Comparison of ENCODE assay signal across 6 cellular contexts in the genomic region with DNA sequence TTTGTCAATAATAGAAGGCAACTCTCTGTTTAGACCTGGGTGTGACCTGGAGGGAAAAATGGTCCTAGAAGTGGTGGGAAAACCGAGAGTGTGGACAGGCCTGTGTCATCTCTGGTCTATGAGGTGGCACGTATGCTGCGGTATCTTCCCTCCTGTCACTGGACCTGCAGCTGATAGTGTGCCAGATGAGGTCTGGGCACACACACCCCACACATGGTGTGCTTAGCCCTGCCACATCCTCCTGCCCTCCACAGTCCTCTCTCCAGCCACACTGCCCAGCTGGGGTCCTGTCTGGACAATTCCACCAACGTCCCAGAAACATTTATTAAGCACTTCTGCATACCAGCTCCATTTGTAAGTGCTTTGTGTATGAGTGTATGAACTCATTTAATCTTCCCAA. TPM values are rescaled to one million over a fixed set of nuclear protein-coding genes. Genes with fewer than 3 reads are reported as not detected.
"Had no signal": no experiment of that assay in that cellular context is flagged by ENCODE, and none has a peak within 500 bp of the region (broad histone marks: within the 10 kb centered on the region; RNA-seq: fewer than 3 reads in every experiment).

No MANE protein-coding gene starts in this region.

- H3K9me3 ChIP-seq: HAP-1 had no signal

- H3K4me2 ChIP-seq: GM23338 had no signal

- H3K36me3 ChIP-seq: HAP-1 had no signal

- DNase-seq: IMR-90 had no signal

- H3K4me3 Mint-ChIP-seq: GM23338 had no signal

- H3K4me3 ChIP-seq: GM23338, HAP-1, K562 had no signal

- H2AFZ ChIP-seq: GM23338 had no signal

- H3K4me1 ChIP-seq: HAP-1 had no signal

- H3K4me1 Mint-ChIP-seq: GM23338 had no signal

- H3K27ac Mint-ChIP-seq: GM23338 had no signal

RNA-seq across cellular contexts. Expression of gene GLP2R, which starts 37.2 kb away (rescaled TPM):
- total RNA-seq: GM23338, H1, HT-29, IMR-90, K562 had no signal
- polyA plus RNA-seq: GM23338, H1, K562 had no signal

RNA-seq across cellular contexts. Expression of gene GSG1L2, which starts 41.1 kb away (rescaled TPM):
- total RNA-seq: GM23338, H1, HT-29, IMR-90, K562 had no signal
- polyA plus RNA-seq: GM23338, H1, IMR-90, K562 had no signal

RNA-seq across cellular contexts. Expression of gene RCVRN, which starts 42.1 kb away (rescaled TPM):
- total RNA-seq: GM23338, H1, HT-29, IMR-90, K562 had no signal
- polyA plus RNA-seq: GM23338, H1, IMR-90, K562 had no signal
